10 cellular contexts compared by ENCODE assay signal in genomic region chr10:63712717-63713115, GRCh38.
DNase-seq lines count a peak whose midpoint lies in the region; ATAC-seq, FAIRE-seq and TF ChIP-seq lines count a peak whose summit lies in the region.
"Had no signal": no experiment of that assay in that cellular context is flagged by ENCODE, and none has a peak within 500 bp of the region (broad histone marks: within the 10 kb centered on the region; RNA-seq: fewer than 3 reads in every experiment).

No MANE protein-coding gene starts in this region.

- TF ChIP-seq POLR2A in H1 (IDR thresholded peaks at IDR 0.05; ENCODE audit: control extremely low read depth in 1 of 2, low read depth in 2 of 2, low read length in 2 of 2) (no peak), tibial nerve (IDR thresholded peaks at IDR 0.05) (no peak)

- H3K4me3 ChIP-seq in H1 (ENCODE audit: extremely low read depth in 1 of 4, insufficient read depth in 2 of 4, low read depth in 3 of 4, low read length in 4 of 4) (peak overlapping the region in 1 of 4 experiments; percentile 17; a peak in 2 of 8 replicates), tibial nerve (no peak overlapping the region)

- peak overlapping the region; percentile 2 for H4K5ac ChIP-seq in H1 (ENCODE audit: insufficient read length, low read depth, low read length)

- WGBS in H1 (ENCODE audit: extremely low coverage in 1 of 2, insufficient coverage in 1 of 2, insufficient read length in 1 of 2, insufficient replicate concordance in 2 of 2, low coverage in 1 of 2, low lambda C conversion rate in 2 of 2, missing lambda C conversion rate in 1 of 2), 2 experiments, result 42% methylated on average over 1 of the region's 1 CpG; no CpG with 5 or more reads in 1 of the 2 experiments
- WGBS in tibial nerve, 2 donors, result 25 to 30% methylated on average over 1 of the region's 1 CpG

- no peaks in the 10 kb centered on the region for H3K23me2 ChIP-seq in H1 (ENCODE audit: low read depth, low read length)

- no peak for FAIRE-seq in H1 (lab: Jason Lieb, UNC)
- FAIRE-seq: TTC549 had no signal

- peak overlapping the region; percentile 97; the same call in 1 of the 2 replicates for H2AK5ac ChIP-seq in H1 (ENCODE audit: low read depth, low read length)

- CTCF ChIA-PET in H1 (lab: Charles Lee; ENCODE audit: partially characterized antibody), result interaction anchor here (0.8 to 1.9 kb wide), 7 partner anchors 8 to 83 kb away, joined by 3 to 5 read pairs (median 4); no protein-coding TSS in a partner anchor

- H3K4me2 ChIP-seq in H1 (ENCODE audit: insufficient read depth in 1 of 2, low read depth in 2 of 2, low read length in 2 of 2), result peak overlapping the region; percentile 30 to 81

- no peaks in the 10 kb centered on the region for H3K79me2 ChIP-seq in H1 (ENCODE audit: control insufficient read depth in 1 of 2, insufficient read depth in 2 of 2, low read length in 2 of 2)

- DNase-seq in NCI-H2171 treated with DMSO at 0.1 percent for 48 hours (lab: John Stamatoyannopoulos, UW) (peak; percentile 24), NCI-H2171 (lab: John Stamatoyannopoulos, UW) (no peak), H1 (ENCODE audit: low read depth in 1 of 2, low spot score in 2 of 2) (no peak), mesothelial cell of epicardium (ENCODE audit: low spot score in 2 of 2, unreplicated experiment in 2 of 2) (no peak), tibial nerve (ENCODE audit: low spot score in 2 of 2) (no peak), NCI-H82 treated with DMSO at 0.1 percent for 48 hours (lab: John Stamatoyannopoulos, UW; ENCODE audit: unreplicated experiment) (no peak)
- DNase-seq in stimulated activated CD4-positive, alpha-beta T cell treated with anti-CD3 and anti-CD28 coated beads, Interleukin-2, amount 100 ng/mL, for 48 hours, result no peak
- DNase-seq: activated naive CD8-positive, alpha-beta T cell treated with anti-CD3 and anti-CD28 coated beads for 36 hours had no signal

- peak overlapping the region; percentile 96 for H2BK20ac ChIP-seq in H1 (ENCODE audit: low read length)

- no peak for ATAC-seq in GM19452 (IDR thresholded peaks at IDR 0.05; ENCODE audit: unreplicated experiment)

- H3K14ac ChIP-seq in H1 (ENCODE audit: insufficient read length), result no peak overlapping the region

- TF ChIP-seq CTCF in H1 (IDR thresholded peaks at IDR 0.05; ENCODE audit: control extremely low read depth in 1 of 3, insufficient read depth in 1 of 3, low read depth in 1 of 3, low read length in 3 of 3), result no peak
- no peak for TF ChIP-seq CTCF in mesothelial cell of epicardium (IDR thresholded peaks at IDR 0.05; ENCODE audit: unreplicated experiment)
- no peak for TF ChIP-seq CTCF in tibial nerve (IDR thresholded peaks at IDR 0.05)

- peak overlapping the region; percentile 90 for H4K91ac ChIP-seq in H1 (replicated peaks; ENCODE audit: insufficient read length, low read length)

- H3K4me1 ChIP-seq in H1 (replicated peaks in 1 of 4; ENCODE audit: control insufficient read depth in 3 of 4, insufficient read depth in 4 of 4, low read length in 3 of 4), result peaks cover 13 to 34% (median 24%) of the 10 kb centered on the region in 4 experiments
- H3K4me1 ChIP-seq in tibial nerve, result peaks cover 0 to 41% (median 34%) of the 10 kb centered on the region in 4 donors

- H3K27ac Mint-ChIP-seq in mesothelial cell of epicardium, result peak overlapping the region; percentile 15
- H3K27ac Mint-ChIP-seq: activated naive CD8-positive, alpha-beta T cell treated with anti-CD3 and anti-CD28 coated beads for 36 hours had no signal

- H3K79me1 ChIP-seq in H1 (ENCODE audit: low read depth, low read length), result no peaks in the 10 kb centered on the region

- peaks cover 8% of the 10 kb centered on the region for H3K27me3 Mint-ChIP-seq in mesothelial cell of epicardium (ENCODE audit: low read depth)
- H3K27me3 Mint-ChIP-seq: activated naive CD8-positive, alpha-beta T cell treated with anti-CD3 and anti-CD28 coated beads for 36 hours had no signal

- H3K56ac ChIP-seq in H1 (replicated peaks; ENCODE audit: insufficient read length, low read depth, low read length), result no peak overlapping the region

- peaks cover 38% of the 10 kb centered on the region for H3K4me1 Mint-ChIP-seq in mesothelial cell of epicardium

- no peak overlapping the region for H2AFZ ChIP-seq in H1 (ENCODE audit: low read length)

- H2BK120ac ChIP-seq in H1 (replicated peaks; ENCODE audit: low read depth, low read length), result peak overlapping the region; percentile 67

- H4K20me1 ChIP-seq in H1 (replicated peaks in 1 of 2; ENCODE audit: control insufficient read depth in 1 of 2, insufficient read depth in 2 of 2, low read length in 2 of 2), result no peaks in the 10 kb centered on the region

- no peaks in the 10 kb centered on the region for H3K36me3 Mint-ChIP-seq in mesothelial cell of epicardium

- H3K27me3 ChIP-seq in H1 (replicated peaks in 1 of 4; ENCODE audit: control insufficient read depth in 3 of 4, extremely low read depth in 1 of 4, insufficient read depth in 3 of 4, low read length in 3 of 4), result no peaks in the 10 kb centered on the region
- no peaks in the 10 kb centered on the region for H3K27me3 ChIP-seq in tibial nerve

- H3K4me3 Mint-ChIP-seq in mesothelial cell of epicardium, result no peak overlapping the region
- H3K4me3 Mint-ChIP-seq: activated naive CD8-positive, alpha-beta T cell treated with anti-CD3 and anti-CD28 coated beads for 36 hours had no signal

- TF ChIP-seq EP300 in H1 (IDR thresholded peaks at IDR 0.05; ENCODE audit: borderline replicate concordance in 1 of 2, low read depth in 2 of 2, low read length in 2 of 2) (no peak), tibial nerve (IDR thresholded peaks at IDR 0.05) (no peak)

- peak overlapping the region; percentile 98 for H3K18ac ChIP-seq in H1 (ENCODE audit: extremely low read depth, low read length)

- no peak overlapping the region for H4K8ac ChIP-seq in H1 (ENCODE audit: extremely low read depth, insufficient read depth, low read length)

- H3K4ac ChIP-seq in H1 (replicated peaks; ENCODE audit: insufficient read length, low read depth, low read length), result peak overlapping the region; percentile 25

- H3K36me3 ChIP-seq in H1 (ENCODE audit: control insufficient read depth in 2 of 4, insufficient read depth in 4 of 4, low read length in 3 of 4) (no peaks in the 10 kb centered on the region), tibial nerve (no peaks in the 10 kb centered on the region)

- H3K9me3 ChIP-seq in H1 (ENCODE audit: insufficient read depth in 2 of 2, low read depth in 1 of 2, low read length in 1 of 2) (no peaks in the 10 kb centered on the region), tibial nerve (no peaks in the 10 kb centered on the region)

- no peak overlapping the region for H3K23ac ChIP-seq in H1 (ENCODE audit: insufficient read length)

- no peak overlapping the region for H3K9ac ChIP-seq in H1 (replicated peaks in 1 of 4; ENCODE audit: extremely low read depth in 1 of 4, low read depth in 3 of 4, low read length in 3 of 4)

- peak overlapping the region; percentile 98 for H2BK12ac ChIP-seq in H1 (ENCODE audit: low read depth, low read length)

- no peak for TF ChIP-seq RAD21 in H1 (IDR thresholded peaks at IDR 0.05 in 1 of 2, conservative IDR thresholded peaks at IDR 0.05 in 1 of 2; ENCODE audit: low read depth in 2 of 2, low read length in 2 of 2)

- H2BK5ac ChIP-seq in H1 (ENCODE audit: low read depth, low read length), result peak overlapping the region; percentile 99; the same call in 1 of the 2 replicates

- H3K9me3 Mint-ChIP-seq in mesothelial cell of epicardium, result no peaks in the 10 kb centered on the region

- H3K27ac ChIP-seq in H1 (ENCODE audit: low read depth, low read length), result no peak overlapping the region
- peak overlapping the region; percentile 63 to 86 (median 76) for H3K27ac ChIP-seq in tibial nerve

- H2BK15ac ChIP-seq in H1 (ENCODE audit: low read length), result no peak overlapping the region

- POLR2A ChIA-PET in H1 (lab: Charles Lee; ENCODE audit: partially characterized antibody), result interaction anchor here (0.6 to 1.7 kb wide), 9 partner anchors 9 to 990 kb away, joined by 3 to 15 read pairs (median 3); no protein-coding TSS in a partner anchor

TF ChIP-seq in H1, 55 proteins besides CTCF, POLR2A, EP300 and RAD21:
- TF ChIP-seq KDM4A (IDR thresholded peaks at IDR 0.05; ENCODE audit: low read depth, low read length, severe bottlenecking) (no peak), JUN (IDR thresholded peaks at IDR 0.05; ENCODE audit: low read depth, low read length) (no peak), KDM1A (IDR thresholded peaks at IDR 0.05; ENCODE audit: borderline replicate concordance, low read length) (no peak), POLR2AphosphoS5 (IDR thresholded peaks at IDR 0.05; ENCODE audit: low read depth, low read length) (no peak), BACH1 (IDR thresholded peaks at IDR 0.05; ENCODE audit: low read length) (no peak), EZH2 (IDR thresholded peaks at IDR 0.05; ENCODE audit: low read depth, low read length, severe bottlenecking) (no peak), JUND (IDR thresholded peaks at IDR 0.05; ENCODE audit: low read length) (no peak), SIRT6 (IDR thresholded peaks at IDR 0.05; ENCODE audit: low read length) (no peak), BRCA1 (IDR thresholded peaks at IDR 0.05; ENCODE audit: low read depth, low read length) (no peak), YY1 (IDR thresholded peaks at IDR 0.05; ENCODE audit: low read depth, low read length) (no peak), NANOG (IDR thresholded peaks at IDR 0.05; ENCODE audit: insufficient read depth, low read depth, low read length, poor library complexity, severe bottlenecking) (no peak), CTBP2 (IDR thresholded peaks at IDR 0.05; ENCODE audit: borderline replicate concordance, insufficient read depth, insufficient read length, low read length) (no peak), TCF12 (IDR thresholded peaks at IDR 0.05; ENCODE audit: low read depth, low read length) (no peak), HDAC6 (IDR thresholded peaks at IDR 0.05; ENCODE audit: low read depth, low read length) (no peak), ATF2 (IDR thresholded peaks at IDR 0.05; ENCODE audit: low read length) (no peak), ATF3 (IDR thresholded peaks at IDR 0.05; ENCODE audit: insufficient read depth, low read depth, low read length) (no peak)
